ENCODE assay signal across 9 cellular contexts in the genomic region with DNA sequence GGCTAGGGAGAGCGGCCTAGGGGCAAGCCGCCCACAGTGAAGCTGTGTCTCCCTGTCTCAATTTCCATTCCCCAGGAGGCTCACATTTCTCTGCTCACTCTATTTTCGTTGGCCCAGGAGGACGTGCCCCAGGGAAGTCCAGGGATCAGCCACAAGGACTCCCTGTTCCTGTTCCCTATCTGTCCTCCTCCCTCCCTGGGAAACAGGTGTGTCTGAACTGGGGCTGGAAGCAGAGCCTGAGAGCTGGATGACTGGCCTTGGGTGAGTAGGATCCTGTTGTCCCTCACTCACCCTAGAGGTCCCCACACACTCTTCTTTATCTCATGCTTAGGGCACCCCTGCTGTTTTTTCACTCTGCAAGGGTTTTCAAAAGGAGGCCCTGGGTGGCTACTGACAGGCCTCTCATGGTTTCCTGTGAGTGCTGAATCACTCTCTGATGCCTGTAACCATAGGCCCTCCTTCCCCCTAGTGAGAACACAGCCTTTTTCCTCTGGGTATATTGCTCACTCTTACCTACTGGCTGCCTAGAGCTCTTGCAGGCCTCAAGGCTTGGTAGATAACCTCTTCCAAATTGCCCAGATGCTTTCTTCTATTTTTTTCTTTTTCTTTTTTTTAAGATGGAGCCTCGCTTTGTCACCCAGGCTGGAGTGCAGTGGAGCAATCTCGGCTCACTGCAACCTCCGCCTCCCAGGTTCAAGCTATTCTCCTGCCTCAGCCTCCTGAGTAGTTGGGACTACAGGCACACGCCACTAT. TPM values are rescaled to one million over a fixed set of nuclear protein-coding genes. Genes with fewer than 3 reads are reported as not detected.
DNase-seq lines count a peak whose midpoint lies in the region; TF ChIP-seq lines count a peak whose summit lies in the region.
"Had no signal": no experiment of that assay in that cellular context is flagged by ENCODE, and none has a peak within 500 bp of the region (broad histone marks: within the 10 kb centered on the region; RNA-seq: fewer than 3 reads in every experiment).

No MANE protein-coding gene starts in this region.

- H3K4me3 ChIP-seq in fibroblast of pulmonary artery (replicated peaks; ENCODE audit: low read depth, low read length) (no peak overlapping the region), stomach (no peak overlapping the region)

- no peak for TF ChIP-seq EP300 in stomach (IDR thresholded peaks at IDR 0.05)

- H3K36me3 ChIP-seq in stomach, result no peaks in the 10 kb centered on the region

- H3K27ac ChIP-seq in stomach, result peak overlapping the region in 3 of 5 donors; percentile 18 to 27 (median 19)

- H3K9me3 ChIP-seq in stomach, result no peaks in the 10 kb centered on the region

- DNase-seq in activated gamma-delta T cell treated with Interleukin-2 at 50 U/mL for 16 hours (peak; percentile 70), activated gamma-delta T cell (lab: John Stamatoyannopoulos, UW) (no peak), fibroblast of pulmonary artery (ENCODE audit: low read depth) (peak; percentile 84), stomach (no peak), HEK293T (ENCODE audit: extremely low spot score) (no peak), NCI-H1105 treated with DMSO at 0.1 percent for 48 hours (lab: John Stamatoyannopoulos, UW) (no peak), head of caudate nucleus (no peak)
- DNase-seq in activated CD8-positive, alpha-beta memory T cell treated with anti-CD3 and anti-CD28 coated beads for 24 hours, result peak; percentile 81

- TF ChIP-seq CTCF in fibroblast of pulmonary artery (IDR thresholded peaks at IDR 0.05; ENCODE audit: low read length, missing control alignments), result peak; percentile 9
- no peak for TF ChIP-seq CTCF in stomach (IDR thresholded peaks at IDR 0.05)

- intact Hi-C loops in stomach (cut with DNase I; ENCODE audit: low total_unique reads), result no loop called here
- intact Hi-C loops in head of caudate nucleus (cut with DNase I), result no loop called here

- 70 to 78% (median 75%) methylated on average over 8 of the region's 8 CpGs for WGBS in stomach, 5 donors

- no peak for TF ChIP-seq POLR2A in stomach (IDR thresholded peaks at IDR 0.05)

- H3K4me1 ChIP-seq in stomach, result peaks cover 14 to 37% (median 28%) of the 10 kb centered on the region in 4 donors

- POLR2A ChIA-PET in HEK293T (lab: Yijun Ruan, JAX), result interaction anchor here (0.7 to 5.3 kb wide), 4 partner anchors 7 to 19 kb away, joined by 3 to 35 read pairs (median 8); partner anchors contain the start of gene SF3A3

- H3K27me3 ChIP-seq in stomach, result no peaks in the 10 kb centered on the region

- CTCF ChIA-PET in HEK293T (lab: Yijun Ruan, JAX), result interaction anchor here (1.3 kb wide), 1 partner anchor 19 kb away, joined by 3 read pairs; no protein-coding TSS in a partner anchor

TF ChIP-seq in HEK293T, 16 proteins besides CTCF, POLR2A, EP300 and RAD21:
- TF ChIP-seq ARNT (IDR thresholded peaks at IDR 0.05) (no peak), SP1 (IDR thresholded peaks at IDR 0.05) (no peak), FOXM1 (IDR thresholded peaks at IDR 0.05; ENCODE audit: borderline replicate concordance) (no peak), L3MBTL2 (conservative IDR thresholded peaks at IDR 0.05) (no peak), CTBP1 (IDR thresholded peaks at IDR 0.05; ENCODE audit: borderline replicate concordance) (no peak), TARDBP (IDR thresholded peaks at IDR 0.05) (no peak), ZNF384 (IDR thresholded peaks at IDR 0.05) (no peak), LEF1 (IDR thresholded peaks at IDR 0.05; ENCODE audit: borderline replicate concordance) (no peak), FOXK2 (IDR thresholded peaks at IDR 0.05) (no peak), ELF4 (IDR thresholded peaks at IDR 0.05) (no peak), NFRKB (IDR thresholded peaks at IDR 0.05) (no peak), HDGF (IDR thresholded peaks at IDR 0.05; ENCODE audit: borderline replicate concordance) (no peak), SUZ12 (IDR thresholded peaks at IDR 0.05) (no peak), BHLHE40 (IDR thresholded peaks at IDR 0.05; ENCODE audit: borderline replicate concordance) (no peak), FOXA1 (IDR thresholded peaks at IDR 0.05) (no peak)
- TF ChIP-seq, protein P1, sequence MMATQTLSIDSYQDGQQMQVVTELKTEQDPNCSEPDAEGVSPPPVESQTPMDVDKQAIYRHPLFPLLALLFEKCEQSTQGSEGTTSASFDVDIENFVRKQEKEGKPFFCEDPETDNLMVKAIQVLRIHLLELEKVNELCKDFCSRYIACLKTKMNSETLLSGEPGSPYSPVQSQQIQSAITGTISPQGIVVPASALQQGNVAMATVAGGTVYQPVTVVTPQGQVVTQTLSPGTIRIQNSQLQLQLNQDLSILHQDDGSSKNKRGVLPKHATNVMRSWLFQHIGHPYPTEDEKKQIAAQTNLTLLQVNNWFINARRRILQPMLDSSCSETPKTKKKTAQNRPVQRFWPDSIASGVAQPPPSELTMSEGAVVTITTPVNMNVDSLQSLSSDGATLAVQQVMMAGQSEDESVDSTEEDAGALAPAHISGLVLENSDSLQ (IDR thresholded peaks at IDR 0.05), result no peak

RNA-seq across cellular contexts. Expression of gene UTP11, which starts 3.3 kb away (rescaled TPM):
- 10 to 100 TPM in 3 of 5 donors, 1 to 10 TPM in 2; 1.4 to 43.7 (median 10.3) TPM for total RNA-seq in stomach
- 10 to 100 TPM; 22.1 to 24.5 (median 23.1) TPM for polyA plus RNA-seq in stomach

RNA-seq across cellular contexts. Expression of gene FHL3, which starts 4.0 kb away (rescaled TPM):
- total RNA-seq in stomach, result 10 to 100 TPM in 2 of 5 donors, 1 to 10 TPM in 2, under 1 TPM in 1; 0.58 to 30.4 (median 9.5) TPM
- polyA plus RNA-seq in stomach, result 10 to 100 TPM; 18.1 to 28.2 (median 21.7) TPM

RNA-seq across cellular contexts. Expression of gene SF3A3, which starts 19.4 kb away (rescaled TPM):
- 100 to 1,000 TPM in 1 of 5 donors, 10 to 100 TPM in 3, 1 to 10 TPM in 1; 8.2 to 102 (median 72.3) TPM for total RNA-seq in stomach
- 10 to 100 TPM; 17.1 to 19.9 (median 18.6) TPM for polyA plus RNA-seq in stomach

RNA-seq across cellular contexts. Expression of gene POU3F1, which starts 37.3 kb away (rescaled TPM):
- not detected for total RNA-seq in stomach
- polyA plus RNA-seq in stomach, result under 1 TPM in 1 of 3 donors, not detected in 2; 0.20 TPM
- total RNA-seq: pulmonary artery endothelial cell had no signal

Comparison
In these comparisons a context has a peak if more than half of its experiments do, and no peak if none do; other contexts are left out.
1. DNase-seq: peak in activated gamma-delta T cell treated with Interleukin-2 at 50 U/mL for 16 hours (single experiment), activated CD8-positive, alpha-beta memory T cell treated with anti-CD3 and anti-CD28 coated beads for 24 hours (single experiment) and fibroblast of pulmonary artery (single experiment); none in activated gamma-delta T cell (single experiment), stomach (single experiment), HEK293T (single experiment), NCI-H1105 treated with DMSO at 0.1 percent for 48 hours (single experiment) and head of caudate nucleus (0 of 42).